Comparison of ENCODE assay signal across 1 cellular context in genomic region chr6:15389759-15390723, GRCh38.
TF ChIP-seq lines count a peak whose summit lies in the region.

No MANE protein-coding gene starts in this region.

TF ChIP-seq in K562, 482 proteins besides CTCF, POLR2A, EP300 and RAD21 (continued from another document):
- TF ChIP-seq STAT5B (CRISPR knock-in tag; IDR thresholded peaks at IDR 0.05) (no peak), PTTG1 (tag; IDR thresholded peaks at IDR 0.05; ENCODE audit: low read depth) (no peak), DMBX1 (CRISPR knock-in tag; IDR thresholded peaks at IDR 0.05; ENCODE audit: borderline replicate concordance) (no peak), MEF2A (IDR thresholded peaks at IDR 0.05; ENCODE audit: control insufficient read depth, low read depth, low read length) (0 out of 2 replicates have a peak, but pooled peaks have one; percentile 31), TFAP4 (CRISPR knock-in tag; IDR thresholded peaks at IDR 0.05; ENCODE audit: borderline replicate concordance) (no peak), TOE1 (IDR thresholded peaks at IDR 0.05; ENCODE audit: borderline replicate concordance) (0 out of 2 replicates have a peak, but pooled peaks have one; percentile 14), TOE1 (CRISPR knock-in tag; IDR thresholded peaks at IDR 0.05; ENCODE audit: borderline replicate concordance, low read depth) (no peak), ZNF707 (CRISPR knock-in tag; conservative IDR thresholded peaks at IDR 0.05) (no peak), SLC30A9 (CRISPR knock-in tag; IDR thresholded peaks at IDR 0.05) (no peak), MAZ (CRISPR knock-in tag; conservative IDR thresholded peaks at IDR 0.05 in 1 of 2, IDR thresholded peaks at IDR 0.05 in 1 of 2) (0 out of 4 replicates have a peak, but pooled peaks of 1 of the 2 experiments have one; percentile 21), ZNF583 (CRISPR knock-in tag; IDR thresholded peaks at IDR 0.05) (0 out of 2 replicates have a peak, but pooled peaks have one; percentile 28), PRMT5 (CRISPR knock-in tag; IDR thresholded peaks at IDR 0.05) (no peak), CBFA2T3 (IDR thresholded peaks at IDR 0.05) (0 out of 2 replicates have a peak, but pooled peaks have one; percentile 5), STAG1 (CRISPR knock-in tag; IDR thresholded peaks at IDR 0.05; ENCODE audit: borderline replicate concordance) (peak; percentile 72), SP1 (CRISPR knock-in tag; IDR thresholded peaks at IDR 0.05) (no peak)
- TF ChIP-seq, protein P1, sequence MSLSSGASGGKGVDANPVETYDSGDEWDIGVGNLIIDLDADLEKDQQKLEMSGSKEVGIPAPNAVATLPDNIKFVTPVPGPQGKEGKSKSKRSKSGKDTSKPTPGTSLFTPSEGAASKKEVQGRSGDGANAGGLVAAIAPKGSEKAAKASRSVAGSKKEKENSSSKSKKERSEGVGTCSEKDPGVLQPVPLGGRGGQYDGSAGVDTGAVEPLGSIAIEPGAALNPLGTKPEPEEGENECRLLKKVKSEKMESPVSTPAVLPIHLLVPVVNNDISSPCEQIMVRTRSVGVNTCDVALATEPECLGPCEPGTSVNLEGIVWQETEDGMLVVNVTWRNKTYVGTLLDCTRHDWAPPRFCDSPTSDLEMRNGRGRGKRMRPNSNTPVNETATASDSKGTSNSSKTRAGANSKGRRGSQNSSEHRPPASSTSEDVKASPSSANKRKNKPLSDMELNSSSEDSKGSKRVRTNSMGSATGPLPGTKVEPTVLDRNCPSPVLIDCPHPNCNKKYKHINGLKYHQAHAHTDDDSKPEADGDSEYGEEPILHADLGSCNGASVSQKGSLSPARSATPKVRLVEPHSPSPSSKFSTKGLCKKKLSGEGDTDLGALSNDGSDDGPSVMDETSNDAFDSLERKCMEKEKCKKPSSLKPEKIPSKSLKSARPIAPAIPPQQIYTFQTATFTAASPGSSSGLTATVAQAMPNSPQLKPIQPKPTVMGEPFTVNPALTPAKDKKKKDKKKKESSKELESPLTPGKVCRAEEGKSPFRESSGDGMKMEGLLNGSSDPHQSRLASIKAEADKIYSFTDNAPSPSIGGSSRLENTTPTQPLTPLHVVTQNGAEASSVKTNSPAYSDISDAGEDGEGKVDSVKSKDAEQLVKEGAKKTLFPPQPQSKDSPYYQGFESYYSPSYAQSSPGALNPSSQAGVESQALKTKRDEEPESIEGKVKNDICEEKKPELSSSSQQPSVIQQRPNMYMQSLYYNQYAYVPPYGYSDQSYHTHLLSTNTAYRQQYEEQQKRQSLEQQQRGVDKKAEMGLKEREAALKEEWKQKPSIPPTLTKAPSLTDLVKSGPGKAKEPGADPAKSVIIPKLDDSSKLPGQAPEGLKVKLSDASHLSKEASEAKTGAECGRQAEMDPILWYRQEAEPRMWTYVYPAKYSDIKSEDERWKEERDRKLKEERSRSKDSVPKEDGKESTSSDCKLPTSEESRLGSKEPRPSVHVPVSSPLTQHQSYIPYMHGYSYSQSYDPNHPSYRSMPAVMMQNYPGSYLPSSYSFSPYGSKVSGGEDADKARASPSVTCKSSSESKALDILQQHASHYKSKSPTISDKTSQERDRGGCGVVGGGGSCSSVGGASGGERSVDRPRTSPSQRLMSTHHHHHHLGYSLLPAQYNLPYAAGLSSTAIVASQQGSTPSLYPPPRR (CRISPR knock-in tag; IDR thresholded peaks at IDR 0.05; ENCODE audit: borderline replicate concordance): no peak
- TF ChIP-seq, protein P2, sequence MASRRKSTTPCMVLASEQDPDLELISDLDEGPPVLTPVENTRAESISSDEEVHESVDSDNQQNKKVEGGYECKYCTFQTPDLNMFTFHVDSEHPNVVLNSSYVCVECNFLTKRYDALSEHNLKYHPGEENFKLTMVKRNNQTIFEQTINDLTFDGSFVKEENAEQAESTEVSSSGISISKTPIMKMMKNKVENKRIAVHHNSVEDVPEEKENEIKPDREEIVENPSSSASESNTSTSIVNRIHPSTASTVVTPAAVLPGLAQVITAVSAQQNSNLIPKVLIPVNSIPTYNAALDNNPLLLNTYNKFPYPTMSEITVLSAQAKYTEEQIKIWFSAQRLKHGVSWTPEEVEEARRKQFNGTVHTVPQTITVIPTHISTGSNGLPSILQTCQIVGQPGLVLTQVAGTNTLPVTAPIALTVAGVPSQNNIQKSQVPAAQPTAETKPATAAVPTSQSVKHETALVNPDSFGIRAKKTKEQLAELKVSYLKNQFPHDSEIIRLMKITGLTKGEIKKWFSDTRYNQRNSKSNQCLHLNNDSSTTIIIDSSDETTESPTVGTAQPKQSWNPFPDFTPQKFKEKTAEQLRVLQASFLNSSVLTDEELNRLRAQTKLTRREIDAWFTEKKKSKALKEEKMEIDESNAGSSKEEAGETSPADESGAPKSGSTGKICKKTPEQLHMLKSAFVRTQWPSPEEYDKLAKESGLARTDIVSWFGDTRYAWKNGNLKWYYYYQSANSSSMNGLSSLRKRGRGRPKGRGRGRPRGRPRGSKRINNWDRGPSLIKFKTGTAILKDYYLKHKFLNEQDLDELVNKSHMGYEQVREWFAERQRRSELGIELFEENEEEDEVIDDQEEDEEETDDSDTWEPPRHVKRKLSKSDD (conservative IDR thresholded peaks at IDR 0.05; ENCODE audit: low read length): no peak
- TF ChIP-seq, protein P3, sequence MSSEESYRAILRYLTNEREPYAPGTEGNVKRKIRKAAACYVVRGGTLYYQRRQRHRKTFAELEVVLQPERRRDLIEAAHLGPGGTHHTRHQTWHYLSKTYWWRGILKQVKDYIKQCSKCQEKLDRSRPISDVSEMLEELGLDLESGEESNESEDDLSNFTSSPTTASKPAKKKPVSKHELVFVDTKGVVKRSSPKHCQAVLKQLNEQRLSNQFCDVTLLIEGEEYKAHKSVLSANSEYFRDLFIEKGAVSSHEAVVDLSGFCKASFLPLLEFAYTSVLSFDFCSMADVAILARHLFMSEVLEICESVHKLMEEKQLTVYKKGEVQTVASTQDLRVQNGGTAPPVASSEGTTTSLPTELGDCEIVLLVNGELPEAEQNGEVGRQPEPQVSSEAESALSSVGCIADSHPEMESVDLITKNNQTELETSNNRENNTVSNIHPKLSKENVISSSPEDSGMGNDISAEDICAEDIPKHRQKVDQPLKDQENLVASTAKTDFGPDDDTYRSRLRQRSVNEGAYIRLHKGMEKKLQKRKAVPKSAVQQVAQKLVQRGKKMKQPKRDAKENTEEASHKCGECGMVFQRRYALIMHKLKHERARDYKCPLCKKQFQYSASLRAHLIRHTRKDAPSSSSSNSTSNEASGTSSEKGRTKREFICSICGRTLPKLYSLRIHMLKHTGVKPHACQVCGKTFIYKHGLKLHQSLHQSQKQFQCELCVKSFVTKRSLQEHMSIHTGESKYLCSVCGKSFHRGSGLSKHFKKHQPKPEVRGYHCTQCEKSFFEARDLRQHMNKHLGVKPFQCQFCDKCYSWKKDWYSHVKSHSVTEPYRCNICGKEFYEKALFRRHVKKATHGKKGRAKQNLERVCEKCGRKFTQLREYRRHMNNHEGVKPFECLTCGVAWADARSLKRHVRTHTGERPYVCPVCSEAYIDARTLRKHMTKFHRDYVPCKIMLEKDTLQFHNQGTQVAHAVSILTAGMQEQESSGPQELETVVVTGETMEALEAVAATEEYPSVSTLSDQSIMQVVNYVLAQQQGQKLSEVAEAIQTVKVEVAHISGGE (CRISPR knock-in tag; IDR thresholded peaks at IDR 0.05): no peak
